ENCODE assay signal across 22 cellular contexts in the genomic region with DNA sequence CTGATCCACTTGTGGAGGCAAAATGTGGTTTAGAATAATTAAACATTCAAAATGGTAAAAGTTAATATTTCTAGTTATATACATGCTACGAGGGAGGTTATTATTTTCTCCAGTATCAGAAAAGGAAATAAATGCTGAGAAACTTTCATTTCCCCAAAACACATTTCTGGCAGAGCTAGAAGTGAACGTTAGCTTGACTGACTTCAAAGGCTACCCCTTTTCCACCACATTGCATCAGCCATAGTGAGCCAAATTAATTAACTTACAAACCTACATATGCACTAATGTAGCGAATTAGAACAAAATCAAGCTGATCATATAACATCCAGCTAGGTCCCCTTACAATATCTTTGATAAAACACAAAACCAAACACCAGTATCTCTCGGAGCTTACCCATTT. TPM values are rescaled to one million over a fixed set of nuclear protein-coding genes. Genes with fewer than 3 reads are reported as not detected.
DNase-seq lines count a peak whose midpoint lies in the region; ATAC-seq and TF ChIP-seq lines count a peak whose summit lies in the region.
"Had no signal": no experiment of that assay in that cellular context is flagged by ENCODE, and none has a peak within 500 bp of the region (broad histone marks: within the 10 kb centered on the region; RNA-seq: fewer than 3 reads in every experiment).

No MANE protein-coding gene starts in this region.

- H3K4me2 ChIP-seq in OCI-LY3 (ENCODE audit: low read length), result peak overlapping the region; percentile 82
- H3K4me2 ChIP-seq in mesenchymal stem cell (ENCODE audit: low read length, poor library complexity, severe bottlenecking), result no peak overlapping the region
- H3K4me2 ChIP-seq: PC-9 had no signal

- H3K36me3 Mint-ChIP-seq in endothelial cell (ENCODE audit: low read depth, unreplicated experiment), result no peaks in the 10 kb centered on the region
- H3K36me3 Mint-ChIP-seq: CD8-positive, alpha-beta memory T cell; IgD-negative memory B cell had no signal

- 88% methylated on average over 3 of the region's 4 CpGs for WGBS in mesenchymal stem cell
- 81% methylated on average over 4 of the region's 4 CpGs for WGBS in prostate gland

- no peak overlapping the region for H3K27ac Mint-ChIP-seq in endothelial cell (ENCODE audit: unreplicated experiment)
- H3K27ac Mint-ChIP-seq: CD8-positive, alpha-beta memory T cell; IgD-negative memory B cell had no signal

- peak overlapping the region; percentile 36 for H3K9ac ChIP-seq in OCI-LY3 (ENCODE audit: low read length)
- peak overlapping the region; percentile 51 for H3K9ac ChIP-seq in mesenchymal stem cell (ENCODE audit: low read length)

- peaks cover 18% of the 10 kb centered on the region for H3K4me1 ChIP-seq in OCI-LY3 (ENCODE audit: low read length)
- H3K4me1 ChIP-seq in mesenchymal stem cell (ENCODE audit: control insufficient read depth, insufficient read depth, low read depth, low read length), result no peaks in the 10 kb centered on the region
- no peaks in the 10 kb centered on the region for H3K4me1 ChIP-seq in prostate gland (replicated peaks)

- no peak overlapping the region for H4K91ac ChIP-seq in mesenchymal stem cell (ENCODE audit: low read length)

- H3K27me3 Mint-ChIP-seq in endothelial cell (ENCODE audit: unreplicated experiment), result no peaks in the 10 kb centered on the region
- H3K27me3 Mint-ChIP-seq: CD8-positive, alpha-beta memory T cell; IgD-negative memory B cell had no signal

- no peak overlapping the region for H4K8ac ChIP-seq in mesenchymal stem cell (ENCODE audit: low read length)

- H3K9me3 Mint-ChIP-seq in endothelial cell (ENCODE audit: unreplicated experiment), result no peaks in the 10 kb centered on the region
- H3K9me3 Mint-ChIP-seq: IgD-negative memory B cell had no signal

- H3K79me1 ChIP-seq in mesenchymal stem cell (replicated peaks; ENCODE audit: low read length, poor library complexity, severe bottlenecking), result no peaks in the 10 kb centered on the region

- H2BK12ac ChIP-seq in mesenchymal stem cell (ENCODE audit: low read length in 2 of 2), result no peak overlapping the region

- no peak overlapping the region for H3K4ac ChIP-seq in mesenchymal stem cell (ENCODE audit: low read depth in 1 of 2, low read length in 2 of 2)

- H3K14ac ChIP-seq in mesenchymal stem cell (ENCODE audit: low read length in 2 of 2), result no peak overlapping the region

- no peak overlapping the region for H2BK120ac ChIP-seq in mesenchymal stem cell (ENCODE audit: low read depth, low read length)

- no peak overlapping the region for H2BK5ac ChIP-seq in mesenchymal stem cell (ENCODE audit: low read depth, low read length, poor library complexity, severe bottlenecking)

- H3K4me1 Mint-ChIP-seq in endothelial cell (ENCODE audit: unreplicated experiment), result no peaks in the 10 kb centered on the region
- H3K4me1 Mint-ChIP-seq: CD8-positive, alpha-beta memory T cell; IgD-negative memory B cell had no signal

- H3K4me3 Mint-ChIP-seq in endothelial cell (ENCODE audit: unreplicated experiment), result no peak overlapping the region
- H3K4me3 Mint-ChIP-seq: CD8-positive, alpha-beta memory T cell; IgD-negative memory B cell had no signal

- TF ChIP-seq CTCF in OCI-LY3 (IDR thresholded peaks at IDR 0.05; ENCODE audit: low read depth, low read length) (no peak), endothelial cell (IDR thresholded peaks at IDR 0.05; ENCODE audit: unreplicated experiment) (no peak), prostate gland (IDR thresholded peaks at IDR 0.05) (no peak), GM20000 (IDR thresholded peaks at IDR 0.05; ENCODE audit: extremely low read depth, missing control alignments) (no peak)

- peak overlapping the region; percentile 79; the same call in 1 of the 2 replicates for H2AFZ ChIP-seq in OCI-LY3 (ENCODE audit: low read depth, low read length)
- H2AFZ ChIP-seq in mesenchymal stem cell (ENCODE audit: low read depth, low read length), result no peak overlapping the region
- H2AFZ ChIP-seq: PC-9 had no signal

- H3K27ac ChIP-seq in OCI-LY3 (ENCODE audit: low read length), result no peak overlapping the region
- H3K27ac ChIP-seq in mesenchymal stem cell (ENCODE audit: low read length, poor library complexity, severe bottlenecking), result no peak overlapping the region
- no peak overlapping the region for H3K27ac ChIP-seq in prostate gland
- H3K27ac ChIP-seq: PC-9 had no signal

- H3K23ac ChIP-seq in mesenchymal stem cell (ENCODE audit: low read length in 2 of 2), result no peak overlapping the region

- H2BK15ac ChIP-seq in mesenchymal stem cell (ENCODE audit: low read depth, poor library complexity, severe bottlenecking), result no peak overlapping the region

- no peaks in the 10 kb centered on the region for H3K27me3 ChIP-seq in OCI-LY3 (ENCODE audit: low read depth, low read length)
- no peaks in the 10 kb centered on the region for H3K27me3 ChIP-seq in mesenchymal stem cell (ENCODE audit: control insufficient read depth in 1 of 2, insufficient read depth in 1 of 2, low read length in 2 of 2)
- no peaks in the 10 kb centered on the region for H3K27me3 ChIP-seq in prostate gland (replicated peaks; ENCODE audit: insufficient read depth)

- ATAC-seq in HG02885 (IDR thresholded peaks at IDR 0.05; ENCODE audit: poor library complexity, unreplicated experiment) (peak; percentile 30), Right ventricle myocardium inferior (no peak)

- no peak for TF ChIP-seq POLR2A in prostate gland (IDR thresholded peaks at IDR 0.05)

- H3K36me3 ChIP-seq in OCI-LY3 (replicated peaks; ENCODE audit: low read depth, low read length) (no peaks in the 10 kb centered on the region), mesenchymal stem cell (ENCODE audit: control insufficient read depth in 1 of 2, insufficient read depth in 2 of 2, low read depth in 1 of 2, low read length in 2 of 2) (no peaks in the 10 kb centered on the region), prostate gland (no peaks in the 10 kb centered on the region)

- H3K4me3 ChIP-seq in OCI-LY3 (ENCODE audit: low read length), result peak overlapping the region; percentile 64
- no peak overlapping the region for H3K4me3 ChIP-seq in mesenchymal stem cell (ENCODE audit: insufficient read depth in 1 of 2, low read depth in 1 of 2, low read length in 2 of 2)
- H3K4me3 ChIP-seq in prostate gland, result no peak overlapping the region
- H3K4me3 ChIP-seq: PC-9 had no signal

- intact Hi-C loops in Right ventricle myocardium inferior (cut with DNase I) (no loop called here), prostate gland (cut with DNase I) (no loop called here)

- H3K18ac ChIP-seq in mesenchymal stem cell (ENCODE audit: low read depth in 1 of 2, low read length in 2 of 2), result no peak overlapping the region

- DNase-seq in NAMALWA (ENCODE audit: low spot score) (peak; percentile 87), mesenchymal stem cell (no peak), endothelial cell (ENCODE audit: low spot score) (no peak), Right ventricle myocardium inferior (ENCODE audit: missing footprints) (no peak), prostate gland (ENCODE audit: low spot score) (no peak), GM20000 (ENCODE audit: low spot score) (no peak)
- DNase-seq: C1 segment of cervical spinal cord; Calu3; CD8-positive, alpha-beta memory T cell; GDM1; NCI-H2029 treated with DMSO at 0.1 percent for 48 hours; NCI-H2171; NCI-H526 treated with DMSO at 0.1 percent for 48 hours; PC-9; SHP77 treated with DMSO at 0.1 percent for 48 hours; T-helper 9 cell had no signal

- no peaks in the 10 kb centered on the region for H4K20me1 ChIP-seq in OCI-LY3 (ENCODE audit: insufficient read depth, low read length)

- H3K9me3 ChIP-seq in OCI-LY3 (ENCODE audit: insufficient read depth, low read length) (no peaks in the 10 kb centered on the region), mesenchymal stem cell (ENCODE audit: control insufficient read depth, low read length) (no peaks in the 10 kb centered on the region), prostate gland (no peaks in the 10 kb centered on the region)

- H2AK5ac ChIP-seq in mesenchymal stem cell (ENCODE audit: low read length, severe bottlenecking), result no peak overlapping the region

- no peaks in the 10 kb centered on the region for H3K79me2 ChIP-seq in OCI-LY3 (ENCODE audit: low read length)

RNA-seq across cellular contexts. Expression of a gene that starts 49.3 kb away (rescaled TPM):
- polyA plus RNA-seq in mesenchymal stem cell (2013, experiment 1 of 2), result not detected
- not detected for polyA plus RNA-seq in mesenchymal stem cell (2013, experiment 2 of 2)
- total RNA-seq in endothelial cell (ENCODE audit: unreplicated experiment), result not detected
- total RNA-seq in Right ventricle myocardium inferior, result 2.1 TPM
- 1 to 10 TPM; 3.0 to 3.1 TPM for total RNA-seq in prostate gland
- total RNA-seq: CD8-positive, alpha-beta memory T cell; H4; M059J; PC-9; T-helper 1 cell treated with Interleukin-12 subunit alpha and Interleukin-12 subunit beta and Interleukin-4 antibody, amounts not matched to agents 30 ng/mL and 1 ng/mL, for 36 hours had no signal
- polyA plus RNA-seq: CD8-positive, alpha-beta memory T cell; IgD-negative memory B cell had no signal
